Comparison of ENCODE assay signal across 8 cellular contexts in the genomic region with DNA sequence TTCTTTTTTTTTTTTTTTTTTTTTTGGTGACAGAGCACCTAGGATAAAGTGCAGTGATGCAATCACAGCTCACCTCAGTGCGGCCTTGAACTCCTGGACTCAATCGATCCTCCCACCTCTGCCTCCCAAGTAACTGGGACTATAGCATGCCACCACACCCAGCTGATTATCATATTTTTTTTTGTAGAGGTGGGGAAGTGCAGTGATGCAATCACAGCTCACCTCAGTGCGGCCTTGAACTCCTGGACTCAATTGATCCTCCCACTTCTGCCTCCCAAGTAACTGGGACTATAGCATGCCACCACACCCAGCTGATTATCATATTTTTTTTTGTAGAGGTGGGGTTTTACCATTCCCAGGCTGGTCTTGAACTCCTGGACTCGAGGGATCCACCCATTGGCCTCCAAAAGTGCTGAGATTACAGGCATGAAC.
A peak's percentile ranks its signal among the peaks of the same experiment; 100 is the strongest.
DNase-seq lines count a peak whose midpoint lies in the region; ATAC-seq, FAIRE-seq and TF ChIP-seq lines count a peak whose summit lies in the region.
"Not testable (repeated sequence)": the region's sequence is repeated elsewhere in the genome, so short reads cannot be mapped to it uniquely, and the experiment has no call there.

No MANE protein-coding gene starts in this region.

- ATAC-seq in WTC11, GM12878: not testable (repeated sequence)
- ATAC-seq in left colon (peak; percentile 89), HepG2 (peak; percentile 86), right lobe of liver (peak; percentile 77 to 92 (median 80))

- not testable (repeated sequence) for H3K4me1 Mint-ChIP-seq in WTC11

- intact Hi-C loops in GM12878 (cut with micrococcal nuclease; ENCODE audit: unreplicated experiment); colonic mucosa (cut with DNase I); left colon (cut with DNase I, micrococcal nuclease); right lobe of liver (cut with DNase I); transverse colon (cut with DNase I; ENCODE audit: low total_unique reads): not testable (repeated sequence)
- intact Hi-C loops in HepG2 (cut with micrococcal nuclease; ENCODE audit: unreplicated experiment) = loop anchor here (1.0 to 10.0 kb wide), 2 partner anchors 61 to 151 kb away; partner anchors contain the start of genes DEPDC5 and PISD

- peaks cover 56% of the 10 kb centered on the region for H3K36me3 Mint-ChIP-seq in WTC11

- CTCF ChIA-PET in WTC11 (lab: Charles Lee) = interaction anchor here (1.2 kb wide), 1 partner anchor 155 kb away, joined by 6 read pairs; no protein-coding TSS in a partner anchor
- CTCF ChIA-PET in GM12878 (lab: Yijun Ruan, JAX) = not testable (repeated sequence)
- CTCF ChIA-PET in HepG2 (lab: Yijun Ruan, JAX; ENCODE audit: low intra/inter-chr PET ratio, low total read pairs) = interaction anchor here (0.6 kb wide), 1 partner anchor 167 kb away, joined by 3 read pairs; no protein-coding TSS in a partner anchor

- not testable (repeated sequence) for H3K4me3 ChIP-seq in GM12878; colonic mucosa; HepG2 (replicated peaks in 1 of 3; ENCODE audit: insufficient read depth in 1 of 3, low read depth in 2 of 3, low read length in 3 of 3); right lobe of liver; transverse colon

- H3K36me3 ChIP-seq in GM12878 (ENCODE audit: control insufficient read depth in 2 of 2, insufficient read depth in 2 of 2, low read length in 1 of 2) = peaks cover 12 to 39% of the 10 kb centered on the region in 2 experiments
- peaks cover 11% of the 10 kb centered on the region for H3K36me3 ChIP-seq in colonic mucosa
- peaks cover 7 to 29% of the 10 kb centered on the region in 2 experiments; a peak in 4 of 5 replicates for H3K36me3 ChIP-seq in HepG2 (replicated peaks in 1 of 2; ENCODE audit: control insufficient read depth in 1 of 2, insufficient read depth in 2 of 2, low read length in 2 of 2)
- peaks cover 0 to 44% (median 15%) of the 10 kb centered on the region in 4 donors for H3K36me3 ChIP-seq in right lobe of liver
- peaks cover 0 to 53% (median 25%) of the 10 kb centered on the region in 4 donors for H3K36me3 ChIP-seq in transverse colon

- H3K27me3 Mint-ChIP-seq in WTC11 (ENCODE audit: low read depth) = not testable (repeated sequence)

- 94% methylated on average over 4 of the region's 4 CpGs for WGBS in GM12878 (ENCODE audit: insufficient coverage, insufficient replicate concordance, low lambda C conversion rate, missing lambda C conversion rate)
- WGBS in HepG2 (ENCODE audit: low lambda C conversion rate) = 0% methylated on average over 4 of the region's 4 CpGs
- WGBS in right lobe of liver (ENCODE audit: insufficient coverage, low coverage, low lambda C conversion rate, missing lambda C conversion rate) = 35% methylated on average over 3 of the region's 4 CpGs
- WGBS in transverse colon (ENCODE audit: low coverage in 1 of 2), 2 donors = 78 to 79% methylated on average over 2 to 4 of the region's 4 CpGs

- H2AFZ ChIP-seq in GM12878 (ENCODE audit: control insufficient read depth, low read depth, low read length); HepG2 (ENCODE audit: low read length): not testable (repeated sequence)

- H3K27me3 ChIP-seq in GM12878 (replicated peaks in 1 of 2; ENCODE audit: control insufficient read depth in 2 of 2, insufficient read depth in 2 of 2, low read length in 1 of 2); colonic mucosa; HepG2 (ENCODE audit: control insufficient read depth in 1 of 2, insufficient read depth in 2 of 2, low read length in 2 of 2); right lobe of liver; transverse colon: not testable (repeated sequence)

- TF ChIP-seq EP300 in GM12878 (IDR thresholded peaks at IDR 0.05; ENCODE audit: borderline replicate concordance in 1 of 2, control insufficient read depth in 1 of 2, low read depth in 2 of 2, low read length in 2 of 2); transverse colon (IDR thresholded peaks at IDR 0.05; ENCODE audit: low read depth): not testable (repeated sequence)
- TF ChIP-seq EP300 in HepG2 (IDR thresholded peaks at IDR 0.05; ENCODE audit: low read depth in 2 of 2, low read length in 2 of 2) = peak; percentile 68 to 78; a peak in 3 of 4 replicates
- peak; percentile 87 for TF ChIP-seq EP300 in HepG2 (CRISPR knock-in tag; IDR thresholded peaks at IDR 0.05; ENCODE audit: borderline replicate concordance)

- H3K9ac ChIP-seq in GM12878 (ENCODE audit: control insufficient read depth, insufficient read depth, low read length); colonic mucosa (ENCODE audit: low read depth in 2 of 2, low read length in 2 of 2); HepG2 (ENCODE audit: insufficient read depth, low read depth, low read length): not testable (repeated sequence)

- H3K9me3 Mint-ChIP-seq in WTC11 = not testable (repeated sequence)

- not testable (repeated sequence) for H3K79me2 ChIP-seq in GM12878 (ENCODE audit: control insufficient read depth, insufficient read depth, low read length); HepG2 (ENCODE audit: insufficient read depth, low read length)

- not testable (repeated sequence) for H3K27ac Mint-ChIP-seq in WTC11

- not testable (repeated sequence) for TF ChIP-seq CTCF in WTC11 (IDR thresholded peaks at IDR 0.05); GM12878 (IDR thresholded peaks at IDR 0.05 in 2 of 3, conservative IDR thresholded peaks at IDR 0.05 in 1 of 3; ENCODE audit: control insufficient read depth in 2 of 3, extremely low read depth in 1 of 3, insufficient read depth in 1 of 3, low read depth in 3 of 3, low read length in 3 of 3); colonic mucosa (IDR thresholded peaks at IDR 0.05); HepG2 (CRISPR knock-in tag; IDR thresholded peaks at IDR 0.05); right lobe of liver (IDR thresholded peaks at IDR 0.05); transverse colon (IDR thresholded peaks at IDR 0.05)

- DNase-seq in WTC11 (ENCODE audit: low spot score); GM12878 (ENCODE audit: low read depth, low spot score): not testable (repeated sequence)
- peak; percentile 70 for DNase-seq in colonic mucosa
- DNase-seq in left colon = peak; percentile 39 to 41
- DNase-seq in HepG2 (ENCODE audit: low spot score) = peak; percentile 91
- DNase-seq in right lobe of liver = peak; percentile 58 to 79 (median 72)
- peak; percentile 81 for DNase-seq in mucosa of gallbladder (ENCODE audit: low spot score)
- DNase-seq in transverse colon = peak; percentile 55

- not testable (repeated sequence) for H3K4me2 ChIP-seq in GM12878 (ENCODE audit: control insufficient read depth, insufficient read depth); HepG2 (ENCODE audit: low read depth, low read length)

- not testable (repeated sequence) for H3K4me1 ChIP-seq in GM12878 (ENCODE audit: control insufficient read depth, insufficient read depth, low read length); colonic mucosa; transverse colon
- H3K4me1 ChIP-seq in HepG2 (ENCODE audit: insufficient read depth, low read length) (peaks cover 40% of the 10 kb centered on the region), right lobe of liver (peaks cover 0 to 34% (median 14%) of the 10 kb centered on the region in 4 donors)

- H4K20me1 ChIP-seq in GM12878 (ENCODE audit: control insufficient read depth, insufficient read depth); HepG2 (ENCODE audit: insufficient read depth, low read length): not testable (repeated sequence)

- POLR2A ChIA-PET in WTC11 (lab: Charles Lee) = interaction anchor here (0.6 kb wide), 1 partner anchor 581 kb away, joined by 3 read pairs; no protein-coding TSS in a partner anchor
- POLR2A ChIA-PET in GM12878 (lab: Charles Lee) = interaction anchor here (0.6 to 0.7 kb wide), 2 partner anchors 19 to 35 kb away, joined by 3 to 4 read pairs; no protein-coding TSS in a partner anchor
- POLR2A ChIA-PET in HepG2 (lab: Yijun Ruan, JAX) = interaction anchor here (0.7 to 1.7 kb wide), 13 partner anchors 11 to 155 kb away, joined by 3 to 23 read pairs (median 4); partner anchors contain the start of genes DEPDC5 and PISD

- in situ Hi-C loops in GM12878 (cut with MboI); HepG2 (cut with HindIII; ENCODE audit: extremely low pct_ligation_motif_present, low pct_unique_long_range_greater_than_20kb); transverse colon (cut with MboI; ENCODE audit: low pct_ligation_motif_present in 1 of 4, low pct_unique_long_range_greater_than_20kb in 1 of 4, low sequenced_read_pairs in 3 of 4): not testable (repeated sequence)

- RAD21 ChIA-PET in GM12878 (lab: Charles Lee; ENCODE audit: unreplicated experiment) = not testable (repeated sequence)

- SMC1A ChIA-PET in GM12878 (lab: Charles Lee; ENCODE audit: uncharacterized antibody, unreplicated experiment) = interaction anchor here (0.6 kb wide), 1 partner anchor 43 kb away, joined by 3 read pairs; no protein-coding TSS in a partner anchor

- TSS peak; percentile 26 for BruUV-seq in GM12878 (replicated peaks; lab: Mats Ljungman, UMichigan)
- BruUV-seq in HepG2 (replicated peaks; lab: Mats Ljungman, UMichigan) = not testable (repeated sequence)

- not testable (repeated sequence) for H3K27ac ChIP-seq in GM12878 (ENCODE audit: control insufficient read depth, insufficient read depth); colonic mucosa
- H3K27ac ChIP-seq in HepG2 (ENCODE audit: extremely low read length, insufficient read depth, low read length) = peak overlapping the region; percentile 88
- peak overlapping the region; percentile 30 to 87 (median 36) for H3K27ac ChIP-seq in right lobe of liver
- peak overlapping the region in 3 of 4 donors; percentile 48 to 54 (median 48) for H3K27ac ChIP-seq in transverse colon

- FAIRE-seq in GM12878 (lab: Jason Lieb, UNC) = not testable (repeated sequence)
- FAIRE-seq in HepG2 (lab: Jason Lieb, UNC) = peak; percentile 98

- H3K9me3 ChIP-seq in GM12878 (replicated peaks; ENCODE audit: control insufficient read depth, insufficient read depth, low read length); colonic mucosa; HepG2 (ENCODE audit: low read length); right lobe of liver; transverse colon: not testable (repeated sequence)

- H3K4me3 Mint-ChIP-seq in WTC11 = not testable (repeated sequence)

- TF ChIP-seq RAD21 in GM12878 (IDR thresholded peaks at IDR 0.05; ENCODE audit: insufficient read depth, low read depth, low read length); HepG2 (CRISPR knock-in tag; IDR thresholded peaks at IDR 0.05): not testable (repeated sequence)

- not testable (repeated sequence) for TF ChIP-seq POLR2A in GM12878 (IDR thresholded peaks at IDR 0.05; ENCODE audit: low read depth, low read length); HepG2 (IDR thresholded peaks at IDR 0.05; ENCODE audit: insufficient read depth in 1 of 2, low read depth in 2 of 2, low read length in 2 of 2); right lobe of liver (IDR thresholded peaks at IDR 0.05); transverse colon (IDR thresholded peaks at IDR 0.05)
